Comparison of ENCODE assay signal across 11 cellular contexts in the genomic region with DNA sequence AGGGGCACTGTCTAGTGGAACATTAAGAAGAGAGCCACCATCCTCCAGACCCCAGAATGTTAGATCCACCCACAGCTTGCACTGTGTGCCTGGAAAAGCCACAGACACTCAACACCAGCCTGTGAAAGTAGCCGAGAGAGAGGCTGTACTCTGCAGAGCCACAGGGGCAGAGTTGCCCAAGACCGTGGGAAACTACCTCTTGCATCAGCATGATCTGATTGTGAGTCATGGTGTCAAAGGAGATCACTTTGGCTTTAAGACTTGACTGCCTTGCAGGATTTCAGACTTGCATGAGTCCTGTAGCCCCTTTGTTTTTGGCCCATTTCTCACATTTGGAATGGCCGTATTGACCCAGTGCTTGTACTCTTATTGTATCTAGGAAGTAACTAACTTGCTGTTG.
DNase-seq lines count a peak whose midpoint lies in the region; ATAC-seq and TF ChIP-seq lines count a peak whose summit lies in the region.
"Had no signal": no experiment of that assay in that cellular context is flagged by ENCODE, and none has a peak within 500 bp of the region (broad histone marks: within the 10 kb centered on the region; RNA-seq: fewer than 3 reads in every experiment).

No MANE protein-coding gene starts in this region.

- H3K4me1 Mint-ChIP-seq in activated naive CD8-positive, alpha-beta T cell treated with anti-CD3 and anti-CD28 coated beads for 36 hours: no peaks in the 10 kb centered on the region

- no peaks in the 10 kb centered on the region for H3K27me3 Mint-ChIP-seq in activated naive CD8-positive, alpha-beta T cell treated with anti-CD3 and anti-CD28 coated beads for 36 hours

- peaks cover 3% of the 10 kb centered on the region for H3K36me3 Mint-ChIP-seq in activated naive CD8-positive, alpha-beta T cell treated with anti-CD3 and anti-CD28 coated beads for 36 hours

- H3K4me1 ChIP-seq in heart right ventricle: no peaks in the 10 kb centered on the region

- H3K27me3 ChIP-seq in HL-60 (ENCODE audit: insufficient read depth, poor library complexity, severe bottlenecking) (no peaks in the 10 kb centered on the region), heart right ventricle (no peaks in the 10 kb centered on the region)
- H3K27me3 ChIP-seq: dorsolateral prefrontal cortex had no signal

- DNase-seq in CD1c-positive myeloid dendritic cell (ENCODE audit: extremely low spot score) (peak; percentile 18), HL-60 (ENCODE audit: low read depth in 1 of 2, low spot score in 1 of 2) (peak; percentile 41 to 77), left lobe of liver (ENCODE audit: low spot score) (peak; percentile 55), NCI-H2029 (lab: John Stamatoyannopoulos, UW) (no peak), NCI-H1092 treated with DMSO at 0.1 percent for 48 hours (lab: John Stamatoyannopoulos, UW) (no peak), heart right ventricle (no peak), NCI-H1048 (lab: John Stamatoyannopoulos, UW) (no peak)
- peak; percentile 3 for DNase-seq in activated naive CD8-positive, alpha-beta T cell treated with anti-CD3 and anti-CD28 coated beads for 36 hours
- DNase-seq: activated T-cell treated with anti-CD3 and anti-CD28 coated beads, Interleukin-2, amount 50 U/mL, for 4 hours; dorsolateral prefrontal cortex; NCI-H2107 had no signal

- WGBS in heart right ventricle, 2 donors: 81 to 88% methylated on average over 3 of the region's 3 CpGs

- peaks cover 6% of the 10 kb centered on the region for H3K9me3 Mint-ChIP-seq in activated naive CD8-positive, alpha-beta T cell treated with anti-CD3 and anti-CD28 coated beads for 36 hours

- H3K4me3 ChIP-seq in HL-60 (replicated peaks; ENCODE audit: insufficient read depth, low read length): no peak overlapping the region
- H3K4me3 ChIP-seq in heart right ventricle: no peak overlapping the region
- H3K4me3 ChIP-seq: dorsolateral prefrontal cortex had no signal

- TF ChIP-seq CTCF in HL-60 (IDR thresholded peaks at IDR 0.05; ENCODE audit: insufficient read depth, low read length): no peak
- no peak for TF ChIP-seq CTCF in heart right ventricle (IDR thresholded peaks at IDR 0.05)

- H3K27ac ChIP-seq in HL-60 (replicated peaks) (no peak overlapping the region), heart right ventricle (no peak overlapping the region)
- H3K27ac ChIP-seq: dorsolateral prefrontal cortex had no signal

- peaks cover 0 to 18% (median 0%) of the 10 kb centered on the region in 11 donors for H3K9me3 ChIP-seq in heart right ventricle

- no peak overlapping the region for H3K4me3 Mint-ChIP-seq in activated naive CD8-positive, alpha-beta T cell treated with anti-CD3 and anti-CD28 coated beads for 36 hours
- H3K4me3 Mint-ChIP-seq: activated T-cell treated with anti-CD3 and anti-CD28 coated beads, Interleukin-2, amount 50 U/mL, for 4 hours had no signal

- intact Hi-C loops in heart right ventricle (cut with DNase I): no loop called here

- ATAC-seq in left lobe of liver: peak; percentile 87
- no peak for ATAC-seq in heart right ventricle
- ATAC-seq: activated T-cell treated with anti-CD3 and anti-CD28 coated beads, Interleukin-2, amount 50 U/mL, for 4 hours had no signal

- no peaks in the 10 kb centered on the region for H3K36me3 ChIP-seq in heart right ventricle

- H3K27ac Mint-ChIP-seq in activated naive CD8-positive, alpha-beta T cell treated with anti-CD3 and anti-CD28 coated beads for 36 hours: no peak overlapping the region

Comparison
In these comparisons a context has a peak if more than half of its experiments do, and no peak if none do; other contexts are left out.
1. DNase-seq: peak in CD1c-positive myeloid dendritic cell (single experiment), HL-60 (2 of 2), activated naive CD8-positive, alpha-beta T cell treated with anti-CD3 and anti-CD28 coated beads for 36 hours (single experiment) and left lobe of liver (single experiment); none in NCI-H2029 (single experiment), NCI-H1092 treated with DMSO at 0.1 percent for 48 hours (single experiment), heart right ventricle (0 of 2) and NCI-H1048 (single experiment).